ENCODE assay signal across 8 cellular contexts in genomic region chr7:128455556-128456254, GRCh38. TPM values are rescaled to one million over a fixed set of nuclear protein-coding genes. Genes with fewer than 3 reads are reported as not detected.
A peak's percentile ranks its signal among the peaks of the same experiment; 100 is the strongest.
DNase-seq lines count a peak whose midpoint lies in the region; ATAC-seq and TF ChIP-seq lines count a peak whose summit lies in the region.

Gene HILPDA (plus strand): TSS chr7:128455878. CDS start chr7:128457269, 1,391 bp downstream.

- H3K4me3 Mint-ChIP-seq in HFFc6 = peak within 1 kb of the TSS; percentile 92
- H3K4me3 Mint-ChIP-seq in activated naive CD4-positive, alpha-beta T cell treated with anti-CD3 and anti-CD28 coated beads for 36 hours = peak within 1 kb of the TSS; percentile 96

- in situ Hi-C loops in SK-MEL-5 (cut with HindIII; ENCODE audit: low pct_unique_long_range_greater_than_20kb, low sequenced_read_pairs) = no loop called here

- DNase-seq in GM04504 (ENCODE audit: low read depth) (peak; percentile 95), HFFc6 (peak; percentile 95), NAMALWA (ENCODE audit: low spot score) (peak; percentile 96), SK-MEL-5 (ENCODE audit: low read depth, low spot score) (peak; percentile 92)
- DNase-seq in activated naive CD4-positive, alpha-beta T cell treated with anti-CD3 and anti-CD28 coated beads for 36 hours = peak; percentile 96

- peak; percentile 63 to 71 for TF ChIP-seq POLR2A in gastroesophageal sphincter (IDR thresholded peaks at IDR 0.05)

- TF ChIP-seq CTCF in HFFc6 (IDR thresholded peaks at IDR 0.05) (no peak; the same call in 1 of the 2 replicates), gastroesophageal sphincter (IDR thresholded peaks at IDR 0.05) (peak in 1 of 4 experiments; percentile 9), neutrophil (IDR thresholded peaks at IDR 0.05) (peak; percentile 40), subcutaneous adipose tissue (IDR thresholded peaks at IDR 0.05; ENCODE audit: low read depth) (no peak)

- H3K36me3 ChIP-seq in gastroesophageal sphincter (peaks cover 0 to 9% of the 10 kb centered on the region in 2 donors), neutrophil (no peaks in the 10 kb centered on the region)

- WGBS in gastroesophageal sphincter (ENCODE audit: low coverage in 1 of 2), 2 donors = 0% methylated on average over 1 to 3 of the region's 63 CpGs

- no peak for TF ChIP-seq EP300 in gastroesophageal sphincter (IDR thresholded peaks at IDR 0.05)

- H3K36me3 Mint-ChIP-seq in HFFc6 (ENCODE audit: low read depth) = peaks cover 5% of the 10 kb centered on the region; the same call in 1 of the 2 replicates
- peaks cover 22% of the 10 kb centered on the region for H3K36me3 Mint-ChIP-seq in activated naive CD4-positive, alpha-beta T cell treated with anti-CD3 and anti-CD28 coated beads for 36 hours (ENCODE audit: low read depth)

- H3K9me3 ChIP-seq in gastroesophageal sphincter (no peaks in the 10 kb centered on the region), neutrophil (no peaks in the 10 kb centered on the region)

- no peaks in the 10 kb centered on the region for H3K27me3 ChIP-seq in gastroesophageal sphincter
- no peaks in the 10 kb centered on the region for H3K27me3 ChIP-seq in neutrophil

- H3K27me3 Mint-ChIP-seq in HFFc6 (ENCODE audit: insufficient read depth) = peaks cover 12% of the 10 kb centered on the region
- H3K27me3 Mint-ChIP-seq in activated naive CD4-positive, alpha-beta T cell treated with anti-CD3 and anti-CD28 coated beads for 36 hours (ENCODE audit: low read depth) = peaks cover 8% of the 10 kb centered on the region

- H3K4me1 Mint-ChIP-seq in HFFc6 (ENCODE audit: low read depth) = peaks cover 50% of the 10 kb centered on the region
- peaks cover 55% of the 10 kb centered on the region for H3K4me1 Mint-ChIP-seq in activated naive CD4-positive, alpha-beta T cell treated with anti-CD3 and anti-CD28 coated beads for 36 hours (ENCODE audit: low read depth)

- no peaks in the 10 kb centered on the region for H3K9me3 Mint-ChIP-seq in HFFc6
- H3K9me3 Mint-ChIP-seq in activated naive CD4-positive, alpha-beta T cell treated with anti-CD3 and anti-CD28 coated beads for 36 hours = no peaks in the 10 kb centered on the region

- peak within 1 kb of the TSS; percentile 99 for H3K27ac Mint-ChIP-seq in HFFc6
- H3K27ac Mint-ChIP-seq in activated naive CD4-positive, alpha-beta T cell treated with anti-CD3 and anti-CD28 coated beads for 36 hours = peak within 1 kb of the TSS; percentile 96

- peak; percentile 96 for ATAC-seq in gastroesophageal sphincter

- intact Hi-C loops in activated naive CD4-positive, alpha-beta T cell treated with anti-CD3 and anti-CD28 coated beads for 36 hours (cut with micrococcal nuclease) = loop anchor here (1.0 to 10.0 kb wide), 11 partner anchors 21 to 1061 kb away; partner anchors contain the start of genes ATP6V1F, CALU, METTL2B and RBM28

- CTCF ChIA-PET in activated naive CD4-positive, alpha-beta T cell treated with anti-CD3 and anti-CD28 coated beads for 36 hours (lab: Charles Lee) = interaction anchor here (0.6 to 7.9 kb wide), 4 partner anchors 11 to 92 kb away, joined by 3 to 86 read pairs (median 4); no protein-coding TSS in a partner anchor

- H3K27ac ChIP-seq in gastroesophageal sphincter (peak within 1 kb of the TSS; percentile 85 to 94 (median 91)), neutrophil (peak within 1 kb of the TSS; percentile 68)

- H3K4me1 ChIP-seq in gastroesophageal sphincter (peaks cover 3 to 66% (median 12%) of the 10 kb centered on the region in 3 donors), neutrophil (ENCODE audit: control insufficient read depth in 1 of 2, insufficient read depth in 1 of 2, low read depth in 1 of 2, low read length in 1 of 2) (peaks cover 13 to 22% of the 10 kb centered on the region in 2 experiments)

- H3K4me3 ChIP-seq in gastroesophageal sphincter (peak within 1 kb of the TSS; percentile 70 to 96), neutrophil (ENCODE audit: low read depth in 1 of 2, low read length in 1 of 2) (peak within 1 kb of the TSS; percentile 67 to 82)

RNA-seq across cellular contexts. Expression of gene HILPDA, which starts in this region (rescaled TPM):
- 1 to 10 TPM; 6.3 to 9.0 (median 7.2) TPM for total RNA-seq in HFFc6 (2021; fragmentation: NEBNext Ultra II Directional; extraction: Animal tissue kit (Norgen Biotek cat#: 25700))
- 15.6 and 18.6 TPM in 2 replicates for total RNA-seq in SK-MEL-5 (2014; rRNA removed; shearing (Covaris generic))
- 18.2 and 20.4 TPM in 2 replicates for polyA plus RNA-seq in SK-MEL-5 (2015; cell fraction: cytosol; rRNA removed)
- 13.2 and 20.1 TPM in 2 replicates for polyA plus RNA-seq in SK-MEL-5 (2015; cell fraction: nucleus; rRNA removed)
- total RNA-seq in activated naive CD4-positive, alpha-beta T cell treated with anti-CD3 and anti-CD28 coated beads for 36 hours = 10 to 100 TPM; 12.4 to 13.6 TPM
- total RNA-seq in gastroesophageal sphincter (10 to 100 TPM in 1 of 4 donors, 1 to 10 TPM in 3; 2.8 to 19.0 (median 6.6) TPM), subcutaneous adipose tissue (100 to 1,000 TPM in 1 of 4 donors, 10 to 100 TPM in 3; 20.7 to 116 (median 74.1) TPM)

Comparison
In these comparisons a context has a peak if more than half of its experiments do, and no peak if none do; other contexts are left out.
1. Peak in every context shown above with its lines: DNase-seq, ATAC-seq, H3K4me3 ChIP-seq and H3K27ac ChIP-seq.